1 cellular context compared by ENCODE assay signal in the genomic region with DNA sequence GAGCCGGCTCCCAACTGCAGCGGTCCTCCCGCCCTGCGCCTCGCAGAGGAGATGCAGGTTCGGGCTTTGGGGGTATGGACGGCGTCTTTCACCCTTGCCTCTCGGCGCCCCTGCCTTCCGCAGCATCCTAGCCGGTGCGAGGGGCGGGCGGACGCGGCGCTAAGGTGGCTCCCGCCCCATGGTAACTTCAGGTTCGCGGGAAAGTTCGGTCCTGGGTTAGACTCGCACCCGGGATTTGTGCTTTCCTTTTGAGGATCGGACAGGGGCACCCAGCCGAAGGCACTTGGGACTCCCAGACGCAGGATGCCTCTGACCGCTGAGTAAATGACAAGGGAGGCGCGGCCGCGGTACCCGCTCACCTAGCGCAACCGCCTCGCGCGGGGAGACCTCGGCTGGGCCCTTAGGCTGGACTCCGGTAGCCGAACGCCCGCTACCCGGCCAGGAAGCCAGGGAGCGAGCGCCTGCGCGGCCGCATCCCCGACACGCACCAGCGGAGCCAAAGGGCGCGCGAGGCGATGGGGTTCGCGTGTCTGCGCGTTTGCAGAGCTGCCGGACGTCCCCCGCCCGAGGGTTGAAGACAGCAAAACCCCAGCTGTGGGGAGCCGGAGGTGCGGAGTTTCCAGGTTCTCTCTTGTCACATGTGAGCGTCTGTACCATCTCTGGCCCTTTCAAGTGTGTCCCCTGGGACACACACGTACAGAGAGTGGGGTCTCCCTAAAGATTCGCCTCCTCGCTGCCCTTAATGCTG.
TF ChIP-seq lines count a peak whose summit lies in the region.

No MANE protein-coding gene starts in this region.

TF ChIP-seq in H1, 55 proteins besides CTCF, POLR2A, EP300 and RAD21 (continued from another document):
- TF ChIP-seq KDM4A (IDR thresholded peaks at IDR 0.05; ENCODE audit: low read depth, low read length, severe bottlenecking) = peak; percentile 66
- TF ChIP-seq, protein P1, sequence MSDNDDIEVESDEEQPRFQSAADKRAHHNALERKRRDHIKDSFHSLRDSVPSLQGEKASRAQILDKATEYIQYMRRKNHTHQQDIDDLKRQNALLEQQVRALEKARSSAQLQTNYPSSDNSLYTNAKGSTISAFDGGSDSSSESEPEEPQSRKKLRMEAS (IDR thresholded peaks at IDR 0.05) = peak; percentile 3; the same call in 1 of the 2 replicates
- no peak for TF ChIP-seq NANOG (IDR thresholded peaks at IDR 0.05; ENCODE audit: insufficient read depth, low read depth, low read length, poor library complexity, severe bottlenecking)
- peak; percentile 67 for TF ChIP-seq ASH2L (IDR thresholded peaks at IDR 0.05; ENCODE audit: low read length)
- TF ChIP-seq RNF2 (IDR thresholded peaks at IDR 0.05; ENCODE audit: borderline replicate concordance, low read depth, low read length, missing control alignments, poor library complexity, severe bottlenecking) = peak; percentile 49
- peak; percentile 21 for TF ChIP-seq CTBP2 (IDR thresholded peaks at IDR 0.05; ENCODE audit: borderline replicate concordance, insufficient read depth, insufficient read length, low read length)
- no peak for TF ChIP-seq JUND (IDR thresholded peaks at IDR 0.05; ENCODE audit: low read length)
- 0 out of 2 replicates have a peak, but pooled peaks have one; percentile 33 for TF ChIP-seq TBP (IDR thresholded peaks at IDR 0.05; ENCODE audit: low read depth, low read length)
- no peak for TF ChIP-seq SAP30 (IDR thresholded peaks at IDR 0.05; ENCODE audit: insufficient read depth, insufficient replicate concordance, low read length)
